In genomic region chr14:74501135-74501614, GRCh38 we compare ENCODE assay signal across 8 cellular contexts. TPM values are rescaled to one million over a fixed set of nuclear protein-coding genes. Genes with fewer than 3 reads are reported as not detected.
A peak's percentile ranks its signal among the peaks of the same experiment; 100 is the strongest.
DNase-seq lines count a peak whose midpoint lies in the region; ATAC-seq and TF ChIP-seq lines count a peak whose summit lies in the region.

No MANE protein-coding gene starts in this region.

- H3K27me3 ChIP-seq in HCT116 (ENCODE audit: insufficient read depth, low read length): no peaks in the 10 kb centered on the region
- no peaks in the 10 kb centered on the region for H3K27me3 ChIP-seq in Panc1 (ENCODE audit: control insufficient read depth, insufficient read depth, low read length)

- no peak overlapping the region for H3K27ac ChIP-seq in HCT116 (ENCODE audit: low read depth, low read length)
- no peak overlapping the region for H3K27ac ChIP-seq in Panc1 (ENCODE audit: low read length)

- intact Hi-C loops in HCT116 (cut with micrococcal nuclease) (no loop called here), Panc1 (cut with micrococcal nuclease; ENCODE audit: unreplicated experiment) (no loop called here)

- CTCF ChIA-PET in AG04449 (lab: Yijun Ruan, JAX): interaction anchor here (0.9 to 3.9 kb wide), 9 partner anchors 11 to 297 kb away, joined by 3 to 25 read pairs (median 4); partner anchors contain the start of gene LTBP2
- CTCF ChIA-PET in HCT116 (lab: Charles Lee): no interaction called here
- CTCF ChIA-PET in Panc1 (lab: Charles Lee): interaction anchor here (0.6 kb wide), 1 partner anchor 301 kb away, joined by 3 read pairs; no protein-coding TSS in a partner anchor

- H3K4me3 ChIP-seq in AG04449 (ENCODE audit: low read depth, low read length) (no peak overlapping the region), HCT116 (replicated peaks in 1 of 2; ENCODE audit: low read depth in 1 of 2, low read length in 2 of 2) (no peak overlapping the region), Panc1 (ENCODE audit: low read depth in 2 of 2, low read length in 2 of 2) (no peak overlapping the region), fibroblast of the aortic adventitia (ENCODE audit: low read depth, low read length) (no peak overlapping the region)

- TF ChIP-seq CTCF in AG04449 (IDR thresholded peaks at IDR 0.05; ENCODE audit: insufficient read depth, low read length, missing control alignments) (peak; percentile 92), HCT116 (IDR thresholded peaks at IDR 0.05 in 2 of 3, conservative IDR thresholded peaks at IDR 0.05 in 1 of 3; ENCODE audit: borderline replicate concordance in 1 of 3, insufficient read depth in 1 of 3, low read depth in 2 of 3, low read length in 2 of 3) (peak; percentile 57 to 74 (median 65); a peak in 5 of 6 replicates), Panc1 (IDR thresholded peaks at IDR 0.05) (peak; percentile 62), fibroblast of the aortic adventitia (IDR thresholded peaks at IDR 0.05; ENCODE audit: insufficient read depth, low read length) (peak; percentile 87)

- no peaks in the 10 kb centered on the region for H3K79me2 ChIP-seq in HCT116 (ENCODE audit: insufficient read depth, low read length)

- no peaks in the 10 kb centered on the region for H3K36me3 ChIP-seq in HCT116 (ENCODE audit: control insufficient read depth in 1 of 2, insufficient read depth in 2 of 2, low read length in 2 of 2)
- H3K36me3 ChIP-seq in Panc1 (ENCODE audit: control insufficient read depth, insufficient read depth, low read length): no peaks in the 10 kb centered on the region

- ATAC-seq in HCT116 (peak; percentile 79), Panc1 (peak; percentile 55), GM21390 (IDR thresholded peaks at IDR 0.05; ENCODE audit: unreplicated experiment) (no peak)

- DNase-seq in AG04449 (ENCODE audit: low read depth, low spot score) (no peak), HCT116 (ENCODE audit: low read depth, low spot score) (no peak), Panc1 (ENCODE audit: low read depth, low spot score) (no peak), fibroblast of the aortic adventitia (ENCODE audit: low read depth) (peak; percentile 77), occipital lobe (lab: John Stamatoyannopoulos, UW) (peak; percentile 35), GDM1 (lab: John Stamatoyannopoulos, UW) (no peak), NCI-H774 (lab: John Stamatoyannopoulos, UW) (no peak)

- no peak overlapping the region for H2AFZ ChIP-seq in HCT116 (ENCODE audit: low read depth, low read length, poor library complexity, severe bottlenecking)

- in situ Hi-C loops in Panc1 (cut with HindIII; ENCODE audit: low pct_unique_long_range_greater_than_20kb, low sequenced_read_pairs): no loop called here

- H3K4me2 ChIP-seq in HCT116 (ENCODE audit: low read length): no peak overlapping the region

- H3K9me3 ChIP-seq in HCT116 (ENCODE audit: control insufficient read depth in 1 of 2, insufficient read depth in 1 of 2, low read depth in 1 of 2, low read length in 2 of 2): no peaks in the 10 kb centered on the region
- no peaks in the 10 kb centered on the region for H3K9me3 ChIP-seq in Panc1 (ENCODE audit: control insufficient read depth, insufficient read depth, low read depth, low read length)

- H3K9me2 ChIP-seq in HCT116 (ENCODE audit: insufficient read depth): no peaks in the 10 kb centered on the region

- no peak for TF ChIP-seq POLR2A in HCT116 (IDR thresholded peaks at IDR 0.05; ENCODE audit: borderline replicate concordance, extremely low read depth, insufficient read depth, insufficient read length)

- POLR2A ChIA-PET in AG04449 (lab: Yijun Ruan, JAX) (interaction anchor here (0.7 kb wide), 1 partner anchor 108 kb away, joined by 3 read pairs; no protein-coding TSS in a partner anchor), HCT116 (lab: Charles Lee) (no interaction called here), Panc1 (lab: Charles Lee) (no interaction called here)

- H3K4me1 ChIP-seq in HCT116 (ENCODE audit: control insufficient read depth in 1 of 2, insufficient read depth in 2 of 2, low read length in 2 of 2) (peaks cover 0 to 15% of the 10 kb centered on the region in 2 experiments; a peak in 2 of 4 replicates), Panc1 (ENCODE audit: control insufficient read depth, insufficient read depth, low read length) (no peaks in the 10 kb centered on the region)

- RAD21 ChIA-PET in HCT116 (lab: Charles Lee; ENCODE audit: low non-redundant PET in 1 of 2, low total read pairs in 2 of 2, uncharacterized antibody in 2 of 2, unreplicated experiment in 2 of 2): no interaction called here

- H4K20me1 ChIP-seq in HCT116 (ENCODE audit: insufficient read depth): no peaks in the 10 kb centered on the region

- H3K9ac ChIP-seq in HCT116 (ENCODE audit: low read length): no peak overlapping the region

- peak; percentile 66 for TF ChIP-seq RAD21 in HCT116 (IDR thresholded peaks at IDR 0.05; ENCODE audit: low read depth)

- BruUV-seq in HCT116 (replicated peaks; lab: Mats Ljungman, UMichigan): no TSS peak
- no TSS peak for BruUV-seq in Panc1 (replicated peaks; lab: Mats Ljungman, UMichigan)

TF ChIP-seq in HCT116, 20 proteins besides CTCF, POLR2A, EP300 and RAD21:
- no peak for TF ChIP-seq EZH2 (IDR thresholded peaks at IDR 0.05)
- TF ChIP-seq ELF1 (IDR thresholded peaks at IDR 0.05; ENCODE audit: borderline replicate concordance, low read depth): no peak
- TF ChIP-seq YY1 (IDR thresholded peaks at IDR 0.05; ENCODE audit: extremely low read depth, insufficient replicate concordance, low read depth, low read length): no peak
- no peak for TF ChIP-seq ZNF274 (IDR thresholded peaks at IDR 0.05; ENCODE audit: low read depth, low read length)
- TF ChIP-seq REST (IDR thresholded peaks at IDR 0.05; ENCODE audit: low read depth): no peak
- TF ChIP-seq EZH2phosphoT487 (IDR thresholded peaks at IDR 0.05; ENCODE audit: borderline replicate concordance): no peak
- no peak for TF ChIP-seq EGR1 (IDR thresholded peaks at IDR 0.05; ENCODE audit: low read depth)
- no peak for TF ChIP-seq CEBPB (IDR thresholded peaks at IDR 0.05; ENCODE audit: low read depth)
- no peak for TF ChIP-seq SIN3A (IDR thresholded peaks at IDR 0.05; ENCODE audit: low read depth)
- no peak for TF ChIP-seq ZFX (IDR thresholded peaks at IDR 0.05)
- TF ChIP-seq TCF7L2 (IDR thresholded peaks at IDR 0.05; ENCODE audit: borderline replicate concordance, extremely low read depth, insufficient read depth, insufficient read length): no peak

RNA-seq across cellular contexts. Expression of gene ISCA2, which starts 7.6 kb away (rescaled TPM):
- 27.5 TPM for total RNA-seq in HCT116 (2021; ENCODE audit: unreplicated experiment)
- 14.3 and 16.6 TPM in 2 replicates for polyA plus RNA-seq in HCT116 (2012)
- total RNA-seq in Panc1 (2021; ENCODE audit: unreplicated experiment): 26.1 TPM
- polyA plus RNA-seq in Panc1 (2012; ENCODE audit: insufficient read length): 23.0 TPM
- 3.1 and 12.9 TPM in 2 replicates for total RNA-seq in fibroblast of the aortic adventitia (ENCODE audit: low replicate concordance)
- 20.1 TPM for total RNA-seq in occipital lobe

RNA-seq across cellular contexts. Expression of gene NPC2, which starts 8.1 kb away (rescaled TPM):
- total RNA-seq in HCT116 (2021; ENCODE audit: unreplicated experiment) (105 TPM), Panc1 (2021; ENCODE audit: unreplicated experiment) (141 TPM), fibroblast of the aortic adventitia (ENCODE audit: low replicate concordance) (189 and 291 TPM in 2 replicates), occipital lobe (28.1 TPM)
- polyA plus RNA-seq in HCT116 (2012): 191 and 211 TPM in 2 replicates
- polyA plus RNA-seq in Panc1 (2012; ENCODE audit: insufficient read length): 191 TPM

Comparison
In these comparisons a context has a peak if more than half of its experiments do, and no peak if none do; other contexts are left out.
1. DNase-seq: peak in fibroblast of the aortic adventitia (single experiment) and occipital lobe (single experiment); none in AG04449 (single experiment), HCT116 (single experiment), Panc1 (single experiment), GDM1 (single experiment) and NCI-H774 (single experiment).
2. Peak in every context shown above with its lines, with median percentiles within 50 percentile points of each other: CTCF ChIP-seq.